In genomic region chr22:38398181-38398608, GRCh38 we compare ENCODE assay signal across 8 cellular contexts. TPM values are rescaled to one million over a fixed set of nuclear protein-coding genes. Genes with fewer than 3 reads are reported as not detected.
DNase-seq lines count a peak whose midpoint lies in the region; ATAC-seq and TF ChIP-seq lines count a peak whose summit lies in the region.
"Not testable (repeated sequence)": the region's sequence is repeated elsewhere in the genome, so short reads cannot be mapped to it uniquely, and the experiment has no call there.

No MANE protein-coding gene starts in this region.

- not testable (repeated sequence) for TF ChIP-seq CTCF in fibroblast of mammary gland (conservative IDR thresholded peaks at IDR 0.05; ENCODE audit: control insufficient read depth, insufficient read depth, low read depth, low read length)

- peak overlapping the region; percentile 78 for H3K27ac ChIP-seq in SJCRH30

- DNase-seq in COLO829 (ENCODE audit: low spot score) (peak; percentile 50), HuH-7.5 (ENCODE audit: low spot score) (peak; percentile 57), SJCRH30 (peak; percentile 62 to 66), fibroblast of mammary gland (ENCODE audit: low read depth) (peak; percentile 3), mesenteric fat pad (ENCODE audit: low spot score) (peak; percentile 91)
- DNase-seq in activated naive CD4-positive, alpha-beta T cell treated with anti-CD3 and anti-CD28 coated beads, Interleukin-2, amount 50 U/mL, for 16 hours = peak; percentile 36
- peak; percentile 53 for DNase-seq in stimulated activated CD8-positive, alpha-beta memory T cell treated with anti-CD3 and anti-CD28 coated beads, Interleukin-4, amount 100 ng/mL, for 48 hours

- H3K4me1 ChIP-seq in SJCRH30 = not testable (repeated sequence)

- not testable (repeated sequence) for H3K9me3 ChIP-seq in SJCRH30 (replicated peaks)

- H3K36me3 ChIP-seq in SJCRH30 = not testable (repeated sequence)

- H3K27me3 ChIP-seq in SJCRH30 = not testable (repeated sequence)

- ATAC-seq in GM21576 (IDR thresholded peaks at IDR 0.05; ENCODE audit: unreplicated experiment) = peak; percentile 28

- H3K4me3 ChIP-seq in SJCRH30 (peak overlapping the region; percentile 91), fibroblast of mammary gland (ENCODE audit: control insufficient read depth, low read depth, low read length) (peak overlapping the region; percentile 63)

RNA-seq across cellular contexts. Expression of gene KCNJ4, which starts 56.8 kb away (rescaled TPM):
- 0.04 and 0.25 TPM in 2 replicates for total RNA-seq in SJCRH30 (2014; rRNA removed; shearing (Covaris generic))
- total RNA-seq in mesenteric fat pad = not detected

Comparison
In these comparisons a context has a peak if more than half of its experiments do, and no peak if none do; other contexts are left out.
1. Peak in every context shown above with its lines: DNase-seq, ATAC-seq, H3K4me3 ChIP-seq and H3K27ac ChIP-seq.
2. DNase-seq: peak in every context shown above with its lines; median percentile 91 in mesenteric fat pad; 64 in SJCRH30; 57 in HuH-7.5; 53 in stimulated activated CD8-positive, alpha-beta memory T cell treated with anti-CD3 and anti-CD28 coated beads, Interleukin-4, amount 100 ng/mL, for 48 hours; 50 in COLO829; 36 in activated naive CD4-positive, alpha-beta T cell treated with anti-CD3 and anti-CD28 coated beads, Interleukin-2, amount 50 U/mL, for 16 hours; 3 in fibroblast of mammary gland.